Comparison of ENCODE assay signal across 24 cellular contexts in the genomic region with DNA sequence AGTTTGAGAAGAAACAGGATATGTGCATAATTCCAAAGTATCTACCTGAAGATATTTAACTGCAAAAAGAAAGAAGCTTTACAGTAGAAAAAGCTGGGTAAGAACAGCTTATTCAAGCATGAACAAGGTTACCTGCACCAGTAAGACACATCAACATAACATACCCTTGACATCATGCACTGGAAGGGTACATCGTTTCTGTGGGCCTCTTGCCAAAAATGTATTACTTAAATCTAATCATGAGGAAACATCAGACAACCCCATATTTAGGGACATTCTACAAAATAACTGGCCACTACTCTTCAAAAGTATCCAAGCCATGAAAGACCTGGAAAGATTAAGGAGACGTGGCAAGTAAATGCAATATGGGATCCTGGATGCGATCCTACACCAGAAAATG.
"Had no signal": no experiment of that assay in that cellular context is flagged by ENCODE, and none has a peak within 500 bp of the region (broad histone marks: within the 10 kb centered on the region; RNA-seq: fewer than 3 reads in every experiment).

No MANE protein-coding gene starts in this region.

- H3K27me3 Mint-ChIP-seq: activated CD8-positive, alpha-beta memory T cell treated with anti-CD3 and anti-CD28 coated beads, Interleukin-2, amount 10 ng/mL, durations not matched to agents 7 days and 5 days; activated naive CD8-positive, alpha-beta T cell treated with anti-CD3 and anti-CD28 coated beads for 36 hours; activated T-cell treated with anti-CD3 and anti-CD28 coated beads, Interleukin-2, amount 50 U/mL, for 24 hours had no signal

- H3K4me3 Mint-ChIP-seq: activated CD8-positive, alpha-beta memory T cell treated with anti-CD3 and anti-CD28 coated beads, Interleukin-2, amount 10 ng/mL, durations not matched to agents 7 days and 5 days; activated naive CD8-positive, alpha-beta T cell treated with anti-CD3 and anti-CD28 coated beads for 36 hours; activated T-cell treated with anti-CD3 and anti-CD28 coated beads, Interleukin-2, amount 50 U/mL, for 24 hours; activated T-helper 1 cell treated with anti-CD3 and anti-CD28 coated beads, Interleukin-12 subunit alpha, Interleukin-12 subunit beta, Interleukin-2, Interleukin-4 antibody, amounts not matched to agents 30 ng/mL and 10 ng/mL and 1 ng/mL, durations not matched to agents 14 hours and 24 hours and 36 hours had no signal

- ATAC-seq: activated CD8-positive, alpha-beta memory T cell treated with anti-CD3 and anti-CD28 coated beads, Interleukin-2, amount 10 ng/mL, durations not matched to agents 7 days and 5 days had no signal

- FAIRE-seq: TTC549 had no signal

- DNase-seq: activated CD4-positive, alpha-beta T cell treated with anti-CD3 and anti-CD28 coated beads, Interleukin-2, amount 50 U/mL, for 1 hour; activated CD4-positive, CD25-positive, alpha-beta regulatory T cell; activated CD8-positive, alpha-beta memory T cell treated with anti-CD3 and anti-CD28 coated beads, Interleukin-2, amount 10 ng/mL, durations not matched to agents 7 days and 5 days; activated effector memory CD4-positive, alpha-beta T cell treated with Interleukin-2 at 50 U/mL for 16 hours; activated naive CD4-positive, alpha-beta T cell; activated naive CD8-positive, alpha-beta T cell treated with anti-CD3 and anti-CD28 coated beads for 36 hours; activated T-cell treated with anti-CD3 and anti-CD28 coated beads, Interleukin-2, amount 50 U/mL, for 24 hours; adrenal gland; anterior cingulate cortex; caudate nucleus; Kasumi-1; KBM-7; NCI-H1105 treated with DMSO at 0.1 percent for 48 hours; NCI-H1436 treated with DMSO at 0.1 percent for 48 hours; NCI-H187; NCI-H2081; NCI-H510A treated with DMSO at 0.1 percent for 48 hours; NCI-H69; Peyer's patch; SHP77; T-helper 2 cell; T1000 had no signal

- H3K9me3 Mint-ChIP-seq: activated T-helper 1 cell treated with anti-CD3 and anti-CD28 coated beads, Interleukin-12 subunit alpha, Interleukin-12 subunit beta, Interleukin-2, Interleukin-4 antibody, amounts not matched to agents 30 ng/mL and 10 ng/mL and 1 ng/mL, durations not matched to agents 14 hours and 24 hours and 36 hours had no signal

- H3K27ac Mint-ChIP-seq: activated CD8-positive, alpha-beta memory T cell treated with anti-CD3 and anti-CD28 coated beads, Interleukin-2, amount 10 ng/mL, durations not matched to agents 7 days and 5 days had no signal
